8 cellular contexts compared by ENCODE assay signal in genomic region chr17:31936615-31937609, GRCh38. TPM values are rescaled to one million over a fixed set of nuclear protein-coding genes. Genes with fewer than 3 reads are reported as not detected.
DNase-seq lines count a peak whose midpoint lies in the region; ATAC-seq, FAIRE-seq and TF ChIP-seq lines count a peak whose summit lies in the region.
"Not testable (repeated sequence)": the region's sequence is repeated elsewhere in the genome, so short reads cannot be mapped to it uniquely, and the experiment has no call there.

Gene SUZ12, plus strand, starts transcription at chr17:31937007. Its CDS starts 240 bp downstream, at chr17:31937247.

- H3K27ac ChIP-seq in A549, result peak within 1 kb of the TSS; percentile 98 to 100
- H3K27ac ChIP-seq in gastrocnemius medialis, result peak within 1 kb of the TSS; percentile 81 to 97 (median 96)

- not testable (repeated sequence) for TF ChIP-seq EP300 in A549 (IDR thresholded peaks at IDR 0.05)

- H3K36me3 ChIP-seq in iPS-15b (ENCODE audit: control insufficient read depth, insufficient read depth, low read length); gastrocnemius medialis: not testable (repeated sequence)

- not testable (repeated sequence) for H3K9me3 Mint-ChIP-seq in brain

- 1% methylated on average over 27 of the region's 93 CpGs for WGBS in A549 (ENCODE audit: missing lambda C conversion rate)

- H3K4me1 ChIP-seq in A549; iPS-15b (ENCODE audit: control insufficient read depth, insufficient read depth, low read length): not testable (repeated sequence)
- H3K4me1 ChIP-seq in gastrocnemius medialis, result peaks cover 11 to 17% of the 10 kb centered on the region in 2 donors

- TF ChIP-seq RAD21 in A549 (conservative IDR thresholded peaks at IDR 0.05 in 1 of 2, IDR thresholded peaks at IDR 0.05 in 1 of 2), result not testable (repeated sequence)

- peak in 1 of 2 experiments; percentile 87 for DNase-seq in A549 (ENCODE audit: low read depth in 1 of 2, low spot score in 1 of 2)
- peak; percentile 81 for DNase-seq in NCI-H2171 (lab: John Stamatoyannopoulos, UW)
- DNase-seq in UCSD-AML1 (lab: John Stamatoyannopoulos, UW; ENCODE audit: unreplicated experiment), result peak; percentile 91
- peak; percentile 61 to 80 for DNase-seq in gastrocnemius medialis

- H3K27ac Mint-ChIP-seq in brain, result peak within 1 kb of the TSS; percentile 51 to 88 (median 82)

- H3K36me3 Mint-ChIP-seq in brain, result peaks cover 24% of the 10 kb centered on the region

- TF ChIP-seq POLR2A in A549 (IDR thresholded peaks at IDR 0.05; ENCODE audit: low read length), result peak; percentile 68
- TF ChIP-seq POLR2A in gastrocnemius medialis (IDR thresholded peaks at IDR 0.05), result peak; percentile 71 to 72

- peak within 1 kb of the TSS; percentile 87 to 97 (median 92) for H3K4me3 Mint-ChIP-seq in brain

- ATAC-seq in A549, result peak; percentile 96 to 98
- ATAC-seq in GM18861 (IDR thresholded peaks at IDR 0.05; ENCODE audit: unreplicated experiment), result peak; percentile 84
- ATAC-seq in HG03095 (IDR thresholded peaks at IDR 0.05; ENCODE audit: unreplicated experiment), result peak; percentile 96
- ATAC-seq in gastrocnemius medialis, result peak; percentile 98

- H3K27me3 ChIP-seq in iPS-15b (ENCODE audit: control insufficient read depth, insufficient read depth, low read length); gastrocnemius medialis: not testable (repeated sequence)

- H3K27me3 Mint-ChIP-seq in brain, result not testable (repeated sequence)

- peak within 1 kb of the TSS; percentile 81 for H3K9ac ChIP-seq in iPS-15b (ENCODE audit: low read depth, low read length)

- CTCF ChIA-PET in A549 (lab: Yijun Ruan, JAX), result not testable (repeated sequence)

- POLR2A ChIA-PET in A549 (lab: Yijun Ruan, JAX), result interaction anchor here (0.5 to 0.8 kb wide), 4 partner anchors 9 to 386 kb away, joined by 4 to 7 read pairs (median 4); partner anchors contain the start of gene UTP6

- H3K4me2 ChIP-seq in A549, result peak within 1 kb of the TSS; percentile 81

- in situ Hi-C loops in gastrocnemius medialis (cut with MboI; ENCODE audit: low sequenced_read_pairs in 4 of 4), result not testable (repeated sequence)

- intact Hi-C loops in gastrocnemius medialis (cut with DNase I; ENCODE audit: low total_unique reads), result loop anchor here (5.0 kb wide), 1 partner anchor 80 kb away; the partner anchor contains the start of gene COPRS

- not testable (repeated sequence) for TF ChIP-seq CTCF in A549 (IDR thresholded peaks at IDR 0.05); brain (conservative IDR thresholded peaks at IDR 0.05); gastrocnemius medialis (IDR thresholded peaks at IDR 0.05 in 4 of 5, conservative IDR thresholded peaks at IDR 0.05 in 1 of 5)

- H3K9me3 ChIP-seq in A549; iPS-15b (ENCODE audit: control insufficient read depth, insufficient read depth, low read length); gastrocnemius medialis: not testable (repeated sequence)

- H3K4me1 Mint-ChIP-seq in brain, result peaks cover 18% of the 10 kb centered on the region

- peak; percentile 99 for FAIRE-seq in A549 (lab: Jason Lieb, UNC)

- H3K4me3 ChIP-seq in A549, result peak within 1 kb of the TSS; percentile 92
- H3K4me3 ChIP-seq in iPS-15b (ENCODE audit: low read depth, low read length), result peak within 1 kb of the TSS; percentile 73
- H3K4me3 ChIP-seq in gastrocnemius medialis, result peak within 1 kb of the TSS; percentile 69 to 91 (median 85)

TF ChIP-seq in A549, 52 proteins besides CTCF, POLR2A, EP300 and RAD21:
- peak; percentile 73 to 77 for TF ChIP-seq JUN (IDR thresholded peaks at IDR 0.05)
- peak; percentile 54; the same call in 1 of the 2 replicates for TF ChIP-seq ATOH8 (CRISPR knock-in tag; IDR thresholded peaks at IDR 0.05; ENCODE audit: low read depth)
- peak; percentile 73 for TF ChIP-seq MAX (IDR thresholded peaks at IDR 0.05)
- TF ChIP-seq BCL3 (IDR thresholded peaks at IDR 0.05), result peak; percentile 70; the same call in 1 of the 3 replicates
- peak; percentile 66; the same call in 1 of the 2 replicates for TF ChIP-seq E2F6 (IDR thresholded peaks at IDR 0.05; ENCODE audit: borderline replicate concordance, low read depth)
- TF ChIP-seq PHF8 (IDR thresholded peaks at IDR 0.05; ENCODE audit: borderline replicate concordance, low read depth), result peak; percentile 89; the same call in 1 of the 2 replicates
TF ChIP-seq in A549: peak in this region for 6; not testable (repeated sequence) for 46.

RNA-seq across cellular contexts. Expression of gene SUZ12, which starts in this region (rescaled TPM):
- polyA plus RNA-seq in A549 (2011; rRNA removed) (41.3 and 54.6 TPM in 2 replicates), A549 (2017; fragmentation: RNase III; extraction: RNeasy Plus Mini Kit Qiagen cat#74134 plus additional on column Dnase treatment) (36.2 to 38.6 TPM (median 36.3 TPM) in 3 replicates), brain (ENCODE audit: insufficient read depth, low read depth, low replicate concordance) (10.5 TPM)
- polyA plus RNA-seq in A549 (2012; cell fraction: cytosol; rRNA removed), result 10.8 and 11.8 TPM in 2 replicates
- polyA plus RNA-seq in A549 (2012; cell fraction: nucleus; rRNA removed), result 6.1 and 9.3 TPM in 2 replicates
- polyA minus RNA-seq in A549 (2011; rRNA and poly(A)+ RNA removed), result 10.0 and 10.3 TPM in 2 replicates
- total RNA-seq in gastrocnemius medialis, result 1 to 10 TPM; 7.0 to 9.2 (median 8.4) TPM
